In the genomic region with DNA sequence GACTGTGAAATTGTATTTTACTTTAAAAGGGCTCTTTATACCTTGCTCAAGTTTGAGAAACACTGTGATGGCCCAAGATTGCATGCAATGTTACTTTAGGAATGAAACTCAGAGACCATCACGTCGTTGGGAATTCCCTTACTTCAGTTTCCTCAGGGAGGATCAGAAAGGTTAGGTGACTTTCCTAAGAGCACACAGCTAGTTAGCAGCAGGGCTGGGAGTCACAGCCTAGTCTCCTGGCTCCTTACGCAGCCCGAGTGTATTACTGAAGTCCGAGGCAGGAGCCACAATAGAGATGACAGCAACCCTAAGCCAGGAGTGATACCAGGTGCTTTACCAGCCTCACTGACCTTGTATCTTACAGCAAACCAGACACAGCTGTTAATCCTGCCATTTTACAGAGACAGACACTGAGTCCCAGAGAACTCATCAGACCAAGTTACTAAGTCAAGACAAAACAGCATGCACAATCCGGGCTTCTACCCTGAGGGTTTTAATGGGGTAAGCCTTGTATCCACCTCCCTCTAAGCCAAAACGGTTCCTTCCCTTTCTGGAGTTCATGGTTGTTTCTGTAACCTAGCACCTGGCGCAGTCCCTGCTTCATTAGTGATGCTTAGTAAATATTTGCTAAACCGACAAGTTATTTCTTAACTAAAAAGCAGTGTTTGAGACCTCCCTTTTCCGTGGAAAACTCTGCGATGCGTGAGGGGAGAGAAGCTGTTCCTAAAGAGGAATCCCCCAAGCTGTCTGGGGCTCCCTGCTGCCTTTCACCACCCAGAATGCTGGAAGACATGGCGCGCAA, we compare ENCODE assay signal across 1 cellular context.
TF ChIP-seq lines count a peak whose summit lies in the region.

No MANE protein-coding gene starts in this region.

TF ChIP-seq in WTC11, 78 proteins besides CTCF, POLR2A, EP300 and RAD21 (continued from another document):
- TF ChIP-seq FOXJ3 (CRISPR knock-in tag; IDR thresholded peaks at IDR 0.05; ENCODE audit: borderline replicate concordance) (no peak), ZNF317 (CRISPR knock-in tag; IDR thresholded peaks at IDR 0.05; ENCODE audit: borderline replicate concordance, low read depth) (no peak), FOXP1 (CRISPR knock-in tag; IDR thresholded peaks at IDR 0.05; ENCODE audit: borderline replicate concordance) (no peak), TP53 (CRISPR knock-in tag; IDR thresholded peaks at IDR 0.05) (no peak)
- TF ChIP-seq, protein P1, sequence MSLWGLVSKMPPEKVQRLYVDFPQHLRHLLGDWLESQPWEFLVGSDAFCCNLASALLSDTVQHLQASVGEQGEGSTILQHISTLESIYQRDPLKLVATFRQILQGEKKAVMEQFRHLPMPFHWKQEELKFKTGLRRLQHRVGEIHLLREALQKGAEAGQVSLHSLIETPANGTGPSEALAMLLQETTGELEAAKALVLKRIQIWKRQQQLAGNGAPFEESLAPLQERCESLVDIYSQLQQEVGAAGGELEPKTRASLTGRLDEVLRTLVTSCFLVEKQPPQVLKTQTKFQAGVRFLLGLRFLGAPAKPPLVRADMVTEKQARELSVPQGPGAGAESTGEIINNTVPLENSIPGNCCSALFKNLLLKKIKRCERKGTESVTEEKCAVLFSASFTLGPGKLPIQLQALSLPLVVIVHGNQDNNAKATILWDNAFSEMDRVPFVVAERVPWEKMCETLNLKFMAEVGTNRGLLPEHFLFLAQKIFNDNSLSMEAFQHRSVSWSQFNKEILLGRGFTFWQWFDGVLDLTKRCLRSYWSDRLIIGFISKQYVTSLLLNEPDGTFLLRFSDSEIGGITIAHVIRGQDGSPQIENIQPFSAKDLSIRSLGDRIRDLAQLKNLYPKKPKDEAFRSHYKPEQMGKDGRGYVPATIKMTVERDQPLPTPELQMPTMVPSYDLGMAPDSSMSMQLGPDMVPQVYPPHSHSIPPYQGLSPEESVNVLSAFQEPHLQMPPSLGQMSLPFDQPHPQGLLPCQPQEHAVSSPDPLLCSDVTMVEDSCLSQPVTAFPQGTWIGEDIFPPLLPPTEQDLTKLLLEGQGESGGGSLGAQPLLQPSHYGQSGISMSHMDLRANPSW (CRISPR knock-in tag; conservative IDR thresholded peaks at IDR 0.05; ENCODE audit: low read depth): no peak
- TF ChIP-seq, protein P2, sequence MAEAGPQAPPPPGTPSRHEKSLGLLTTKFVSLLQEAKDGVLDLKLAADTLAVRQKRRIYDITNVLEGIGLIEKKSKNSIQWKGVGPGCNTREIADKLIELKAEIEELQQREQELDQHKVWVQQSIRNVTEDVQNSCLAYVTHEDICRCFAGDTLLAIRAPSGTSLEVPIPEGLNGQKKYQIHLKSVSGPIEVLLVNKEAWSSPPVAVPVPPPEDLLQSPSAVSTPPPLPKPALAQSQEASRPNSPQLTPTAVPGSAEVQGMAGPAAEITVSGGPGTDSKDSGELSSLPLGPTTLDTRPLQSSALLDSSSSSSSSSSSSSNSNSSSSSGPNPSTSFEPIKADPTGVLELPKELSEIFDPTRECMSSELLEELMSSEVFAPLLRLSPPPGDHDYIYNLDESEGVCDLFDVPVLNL (CRISPR knock-in tag; IDR thresholded peaks at IDR 0.05; ENCODE audit: borderline replicate concordance, low read depth): no peak
